ENCODE assay signal across 1 cellular context in genomic region chr2:50872543-50872942, GRCh38.
TF ChIP-seq lines count a peak whose summit lies in the region.

No MANE protein-coding gene starts in this region.

TF ChIP-seq in GM23338, 12 proteins besides CTCF, POLR2A, EP300 and RAD21 (continued from another document):
- TF ChIP-seq NANOG (IDR thresholded peaks at IDR 0.05; ENCODE audit: borderline replicate concordance) (no peak), ETS1 (IDR thresholded peaks at IDR 0.05) (no peak), STAT1 (IDR thresholded peaks at IDR 0.05; ENCODE audit: unreplicated experiment) (no peak), POLR2AphosphoS5 (IDR thresholded peaks at IDR 0.05; ENCODE audit: low read depth) (no peak), EZH2phosphoT487 (IDR thresholded peaks at IDR 0.05; ENCODE audit: unreplicated experiment) (no peak), CREB1 (CRISPR knock-in tag; IDR thresholded peaks at IDR 0.05; ENCODE audit: low read depth) (no peak), EZH2 (IDR thresholded peaks at IDR 0.05; ENCODE audit: low read depth, unreplicated experiment) (no peak), JUNB (IDR thresholded peaks at IDR 0.05; ENCODE audit: unreplicated experiment) (no peak), REST (IDR thresholded peaks at IDR 0.05; ENCODE audit: unreplicated experiment) (no peak)
